19 cellular contexts compared by ENCODE assay signal in genomic region chr12:105738036-105738435, GRCh38.
DNase-seq lines count a peak whose midpoint lies in the region; ATAC-seq, FAIRE-seq and TF ChIP-seq lines count a peak whose summit lies in the region.
"Had no signal": no experiment of that assay in that cellular context is flagged by ENCODE, and none has a peak within 500 bp of the region (broad histone marks: within the 10 kb centered on the region; RNA-seq: fewer than 3 reads in every experiment).

No MANE protein-coding gene starts in this region.

- in situ Hi-C loops in brain microvascular endothelial cell (cut with HindIII; ENCODE audit: low pct_ligation_motif_present, low sequenced_read_pairs): no loop called here

- DNase-seq in brain microvascular endothelial cell: peak; percentile 48
- DNase-seq in cardiac septum (ENCODE audit: low spot score): peak; percentile 78
- DNase-seq in pancreas: no peak
- no peak for DNase-seq in activated CD4-positive, alpha-beta T cell treated with anti-CD3 and anti-CD28 coated beads, Interleukin-2, amount 50 U/mL, for 4 hours
- DNase-seq in activated CD4-positive, alpha-beta memory T cell treated with anti-CD3 and anti-CD28 coated beads, Interleukin-2, amount 10 ng/mL, durations not matched to agents 7 days and 5 days: no peak
- DNase-seq in activated T-helper 1 cell treated with anti-CD3 and anti-CD28 coated beads, Interleukin-12 subunit alpha, Interleukin-12 subunit beta, Interleukin-2, Interleukin-4 antibody, amounts not matched to agents 30 ng/mL and 10 ng/mL and 1 ng/mL, durations not matched to agents 14 hours and 24 hours and 36 hours (ENCODE audit: low spot score): no peak
- DNase-seq: ACHN; activated CD4-positive, alpha-beta memory T cell treated with anti-CD3 and anti-CD28 coated beads for 36 hours; activated gamma-delta T cell treated with Interleukin-2 at 50 U/mL for 16 hours; DMS 273 treated with DMSO at 0.1 percent for 48 hours; natural killer cell; NCI-H1436; NCI-H69; T-helper 9 cell; transverse colon had no signal

- POLR2A ChIA-PET in activated CD4-positive, alpha-beta memory T cell treated with anti-CD3 and anti-CD28 coated beads, Interleukin-2, amount 10 ng/mL, durations not matched to agents 7 days and 5 days (lab: Charles Lee): no interaction called here

- intact Hi-C loops in cardiac septum (cut with DNase I) (no loop called here), pancreas (cut with DNase I) (no loop called here)
- intact Hi-C loops in activated T-helper 1 cell treated with anti-CD3 and anti-CD28 coated beads, Interleukin-12 subunit alpha, Interleukin-12 subunit beta, Interleukin-2, Interleukin-4 antibody, amounts not matched to agents 30 ng/mL and 10 ng/mL and 1 ng/mL, durations not matched to agents 14 hours and 24 hours and 36 hours (cut with micrococcal nuclease): no loop called here

- no peak for ATAC-seq in pancreas

- H4K20me1 ChIP-seq in BLaER1: no peaks in the 10 kb centered on the region

- TF ChIP-seq CTCF in brain microvascular endothelial cell (IDR thresholded peaks at IDR 0.05; ENCODE audit: low read depth, low read length, missing control alignments) (no peak), parathyroid adenoma (IDR thresholded peaks at IDR 0.05) (no peak), pancreas (IDR thresholded peaks at IDR 0.05) (no peak)

- H3K9ac ChIP-seq in BLaER1 (no peak overlapping the region), parathyroid adenoma (no peak overlapping the region)

- H3K36me3 ChIP-seq in BLaER1 (no peaks in the 10 kb centered on the region), brain microvascular endothelial cell (replicated peaks) (no peaks in the 10 kb centered on the region), parathyroid adenoma (ENCODE audit: control insufficient read depth, insufficient read depth, low read length) (no peaks in the 10 kb centered on the region), pancreas (no peaks in the 10 kb centered on the region)
- H3K36me3 ChIP-seq: transverse colon had no signal

- CTCF ChIA-PET in activated CD4-positive, alpha-beta memory T cell treated with anti-CD3 and anti-CD28 coated beads, Interleukin-2, amount 10 ng/mL, durations not matched to agents 7 days and 5 days (lab: Charles Lee): interaction anchor here (0.5 kb wide), 1 partner anchor 674 kb away, joined by 3 read pairs; no protein-coding TSS in a partner anchor

- H3K79me2 ChIP-seq in parathyroid adenoma: no peaks in the 10 kb centered on the region

- no peak overlapping the region for H3K4me3 Mint-ChIP-seq in activated CD4-positive, alpha-beta memory T cell treated with anti-CD3 and anti-CD28 coated beads, Interleukin-2, amount 10 ng/mL, durations not matched to agents 7 days and 5 days
- H3K4me3 Mint-ChIP-seq in activated T-helper 1 cell treated with anti-CD3 and anti-CD28 coated beads, Interleukin-12 subunit alpha, Interleukin-12 subunit beta, Interleukin-2, Interleukin-4 antibody, amounts not matched to agents 30 ng/mL and 10 ng/mL and 1 ng/mL, durations not matched to agents 14 hours and 24 hours and 36 hours: no peak overlapping the region
- H3K4me3 Mint-ChIP-seq: activated CD4-positive, alpha-beta memory T cell treated with anti-CD3 and anti-CD28 coated beads for 36 hours; natural killer cell had no signal

- H3K27me3 Mint-ChIP-seq in activated CD4-positive, alpha-beta memory T cell treated with anti-CD3 and anti-CD28 coated beads, Interleukin-2, amount 10 ng/mL, durations not matched to agents 7 days and 5 days: no peaks in the 10 kb centered on the region
- H3K27me3 Mint-ChIP-seq in activated T-helper 1 cell treated with anti-CD3 and anti-CD28 coated beads, Interleukin-12 subunit alpha, Interleukin-12 subunit beta, Interleukin-2, Interleukin-4 antibody, amounts not matched to agents 30 ng/mL and 10 ng/mL and 1 ng/mL, durations not matched to agents 14 hours and 24 hours and 36 hours (ENCODE audit: insufficient read depth): peaks cover 2% of the 10 kb centered on the region

- no peak overlapping the region for H3K27ac ChIP-seq in BLaER1
- no peak overlapping the region for H3K27ac ChIP-seq in brain microvascular endothelial cell
- H3K27ac ChIP-seq in parathyroid adenoma: peak overlapping the region; percentile 66
- H3K27ac ChIP-seq in pancreas: no peak overlapping the region

- 71 to 81% methylated on average over 9 of the region's 9 CpGs for WGBS in pancreas, 2 donors

- H3K4me1 ChIP-seq in BLaER1 (peaks cover 7% of the 10 kb centered on the region; the same call in 1 of the 2 replicates), parathyroid adenoma (peaks cover 19% of the 10 kb centered on the region), pancreas (no peaks in the 10 kb centered on the region)

- H2AFZ ChIP-seq in parathyroid adenoma: no peak overlapping the region

- H3K9me3 ChIP-seq in BLaER1 (no peaks in the 10 kb centered on the region), parathyroid adenoma (ENCODE audit: control insufficient read depth, low read length) (no peaks in the 10 kb centered on the region), pancreas (no peaks in the 10 kb centered on the region)
- H3K9me3 ChIP-seq: transverse colon had no signal

- no peak overlapping the region for H3K27ac Mint-ChIP-seq in activated CD4-positive, alpha-beta memory T cell treated with anti-CD3 and anti-CD28 coated beads, Interleukin-2, amount 10 ng/mL, durations not matched to agents 7 days and 5 days
- no peak overlapping the region for H3K27ac Mint-ChIP-seq in activated T-helper 1 cell treated with anti-CD3 and anti-CD28 coated beads, Interleukin-12 subunit alpha, Interleukin-12 subunit beta, Interleukin-2, Interleukin-4 antibody, amounts not matched to agents 30 ng/mL and 10 ng/mL and 1 ng/mL, durations not matched to agents 14 hours and 24 hours and 36 hours
- H3K27ac Mint-ChIP-seq: activated CD4-positive, alpha-beta memory T cell treated with anti-CD3 and anti-CD28 coated beads for 36 hours; natural killer cell had no signal

- no peaks in the 10 kb centered on the region for H3K4me1 Mint-ChIP-seq in activated CD4-positive, alpha-beta memory T cell treated with anti-CD3 and anti-CD28 coated beads, Interleukin-2, amount 10 ng/mL, durations not matched to agents 7 days and 5 days
- H3K4me1 Mint-ChIP-seq in activated T-helper 1 cell treated with anti-CD3 and anti-CD28 coated beads, Interleukin-12 subunit alpha, Interleukin-12 subunit beta, Interleukin-2, Interleukin-4 antibody, amounts not matched to agents 30 ng/mL and 10 ng/mL and 1 ng/mL, durations not matched to agents 14 hours and 24 hours and 36 hours (ENCODE audit: low read depth): no peaks in the 10 kb centered on the region
- H3K4me1 Mint-ChIP-seq: natural killer cell had no signal

- H3K4me2 ChIP-seq in BLaER1: peak overlapping the region; percentile 20
- H3K4me2 ChIP-seq in parathyroid adenoma (ENCODE audit: low read length): no peak overlapping the region

- H3K27me3 ChIP-seq in BLaER1 (no peaks in the 10 kb centered on the region), brain microvascular endothelial cell (replicated peaks) (no peaks in the 10 kb centered on the region), parathyroid adenoma (ENCODE audit: control insufficient read depth, insufficient read depth, low read length) (no peaks in the 10 kb centered on the region), pancreas (no peaks in the 10 kb centered on the region)
- H3K27me3 ChIP-seq: transverse colon had no signal

- no peak for FAIRE-seq in pancreas (lab: Jason Lieb, UNC)
- FAIRE-seq: colon had no signal

- H3K36me3 Mint-ChIP-seq in activated CD4-positive, alpha-beta memory T cell treated with anti-CD3 and anti-CD28 coated beads, Interleukin-2, amount 10 ng/mL, durations not matched to agents 7 days and 5 days (ENCODE audit: low read depth): no peaks in the 10 kb centered on the region
- H3K36me3 Mint-ChIP-seq in activated T-helper 1 cell treated with anti-CD3 and anti-CD28 coated beads, Interleukin-12 subunit alpha, Interleukin-12 subunit beta, Interleukin-2, Interleukin-4 antibody, amounts not matched to agents 30 ng/mL and 10 ng/mL and 1 ng/mL, durations not matched to agents 14 hours and 24 hours and 36 hours (ENCODE audit: low read depth): no peaks in the 10 kb centered on the region
- H3K36me3 Mint-ChIP-seq: activated CD4-positive, alpha-beta memory T cell treated with anti-CD3 and anti-CD28 coated beads for 36 hours; natural killer cell had no signal

- H3K9me3 Mint-ChIP-seq in activated CD4-positive, alpha-beta memory T cell treated with anti-CD3 and anti-CD28 coated beads, Interleukin-2, amount 10 ng/mL, durations not matched to agents 7 days and 5 days: no peaks in the 10 kb centered on the region
- H3K9me3 Mint-ChIP-seq in activated T-helper 1 cell treated with anti-CD3 and anti-CD28 coated beads, Interleukin-12 subunit alpha, Interleukin-12 subunit beta, Interleukin-2, Interleukin-4 antibody, amounts not matched to agents 30 ng/mL and 10 ng/mL and 1 ng/mL, durations not matched to agents 14 hours and 24 hours and 36 hours: no peaks in the 10 kb centered on the region
- H3K9me3 Mint-ChIP-seq: activated CD4-positive, alpha-beta memory T cell treated with anti-CD3 and anti-CD28 coated beads for 36 hours; natural killer cell had no signal

- H3K4me3 ChIP-seq in BLaER1 (no peak overlapping the region), brain microvascular endothelial cell (ENCODE audit: low read depth, low read length) (no peak overlapping the region), parathyroid adenoma (ENCODE audit: low read depth, low read length) (no peak overlapping the region), pancreas (no peak overlapping the region)
- H3K4me3 ChIP-seq: skin epidermis, transverse colon had no signal

Comparison
In these comparisons a context has a peak if more than half of its experiments do, and no peak if none do; other contexts are left out.
1. DNase-seq: peak in brain microvascular endothelial cell (single experiment) and cardiac septum (single experiment); none in pancreas (0 of 6), activated CD4-positive, alpha-beta T cell treated with anti-CD3 and anti-CD28 coated beads, Interleukin-2, amount 50 U/mL, for 4 hours (0 of 2), activated CD4-positive, alpha-beta memory T cell treated with anti-CD3 and anti-CD28 coated beads, Interleukin-2, amount 10 ng/mL, durations not matched to agents 7 days and 5 days (single experiment) and activated T-helper 1 cell treated with anti-CD3 and anti-CD28 coated beads, Interleukin-12 subunit alpha, Interleukin-12 subunit beta, Interleukin-2, Interleukin-4 antibody, amounts not matched to agents 30 ng/mL and 10 ng/mL and 1 ng/mL, durations not matched to agents 14 hours and 24 hours and 36 hours (single experiment).